In the genomic region with DNA sequence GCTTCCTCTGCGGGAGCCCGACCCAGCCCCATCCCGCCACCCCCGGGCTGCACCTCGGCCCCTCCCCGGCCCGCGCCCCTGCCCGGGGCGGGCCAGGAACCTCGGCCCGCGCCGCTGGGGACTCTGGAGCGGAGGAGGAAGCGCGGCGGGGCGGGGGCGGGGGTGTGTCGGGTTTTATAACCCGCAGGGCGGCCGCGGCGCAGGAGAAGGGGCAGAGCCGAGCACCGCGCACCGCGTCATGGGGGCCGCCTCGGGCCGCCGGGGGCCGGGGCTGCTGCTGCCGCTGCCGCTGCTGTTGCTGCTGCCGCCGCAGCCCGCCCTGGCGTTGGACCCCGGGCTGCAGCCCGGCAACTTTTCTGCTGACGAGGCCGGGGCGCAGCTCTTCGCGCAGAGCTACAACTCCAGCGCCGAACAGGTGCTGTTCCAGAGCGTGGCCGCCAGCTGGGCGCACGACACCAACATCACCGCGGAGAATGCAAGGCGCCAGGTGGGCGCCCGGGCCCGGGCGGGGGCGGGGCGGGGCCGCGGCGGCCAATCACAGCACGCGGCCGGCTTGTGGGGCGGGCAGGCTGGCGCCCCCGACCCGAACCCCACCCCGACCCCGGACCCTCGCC, we compare ENCODE assay signal across 8 cellular contexts. TPM values are rescaled to one million over a fixed set of nuclear protein-coding genes. Genes with fewer than 3 reads are reported as not detected.
A peak's percentile ranks its signal among the peaks of the same experiment; 100 is the strongest.
DNase-seq lines count a peak whose midpoint lies in the region; ATAC-seq and TF ChIP-seq lines count a peak whose summit lies in the region.

A gene (plus strand): TSS at position 205 of the 614 bp plus-strand sequence. CDS start 34 bp downstream, at position 239.

- H3K9me3 ChIP-seq in AG04450 (ENCODE audit: control insufficient read depth, insufficient read depth, low read length) (no peaks in the 10 kb centered on the region; the same call in 1 of the 2 replicates), gastroesophageal sphincter (no peaks in the 10 kb centered on the region), neuronal stem cell (replicated peaks in 1 of 2; ENCODE audit: control insufficient read depth in 2 of 2, insufficient read depth in 1 of 2, low read depth in 1 of 2, low read length in 2 of 2) (peaks cover 0 to 1% of the 10 kb centered on the region in 2 donors)

- no peak within 1 kb of the TSS for H4K91ac ChIP-seq in neuronal stem cell (ENCODE audit: low read depth, low read length, poor library complexity)

- H3K4me1 ChIP-seq in gastroesophageal sphincter (peaks cover 0 to 39% (median 21%) of the 10 kb centered on the region in 3 donors), neuronal stem cell (ENCODE audit: control insufficient read depth in 2 of 2, insufficient read depth in 1 of 2, low read depth in 1 of 2, low read length in 2 of 2) (peaks cover 6 to 9% of the 10 kb centered on the region in 2 donors)

- peak within 1 kb of the TSS; percentile 96 for H2AFZ ChIP-seq in neuronal stem cell (ENCODE audit: low read length)

- H3K4me3 ChIP-seq in AG04450 (ENCODE audit: low read depth, low read length) = peak within 1 kb of the TSS; percentile 56
- H3K4me3 ChIP-seq in gastroesophageal sphincter = peak within 1 kb of the TSS; percentile 28 to 66
- H3K4me3 ChIP-seq in neuronal stem cell (ENCODE audit: low read length in 2 of 2) = peak within 1 kb of the TSS; percentile 53 to 84

- POLR2A ChIA-PET in AG04450 (lab: Yijun Ruan, JAX) = no interaction called here

- WGBS in gastroesophageal sphincter (ENCODE audit: low coverage in 1 of 2), 2 donors = no CpG with 5 or more reads among the region's 77 CpGs
- WGBS in neuronal stem cell (ENCODE audit: extremely low coverage in 2 of 2, insufficient read length in 2 of 2, insufficient replicate concordance in 1 of 2), 2 donors = no CpG with 5 or more reads among the region's 77 CpGs

- peak within 1 kb of the TSS; percentile 83 for H3K18ac ChIP-seq in neuronal stem cell (ENCODE audit: low read length)

- CTCF ChIA-PET in AG04450 (lab: Charles Lee) = interaction anchor here (1.4 kb wide), 1 partner anchor 51 kb away, joined by 3 read pairs; no protein-coding TSS in a partner anchor

- ATAC-seq in GM19463 (IDR thresholded peaks at IDR 0.05; ENCODE audit: unreplicated experiment) (peak; percentile 65), gastroesophageal sphincter (peak; percentile 22)

- no peak within 1 kb of the TSS for H3K4ac ChIP-seq in neuronal stem cell (ENCODE audit: low read length)

- peak within 1 kb of the TSS; percentile 64 for H2BK15ac ChIP-seq in neuronal stem cell (ENCODE audit: low read length)

- no peak within 1 kb of the TSS for H2BK5ac ChIP-seq in neuronal stem cell (ENCODE audit: low read length)

- peak within 1 kb of the TSS; percentile 49 for H2BK12ac ChIP-seq in neuronal stem cell (ENCODE audit: low read length)

- H2AK5ac ChIP-seq in neuronal stem cell (ENCODE audit: low read depth, low read length) = peak within 1 kb of the TSS; percentile 81

- peak within 1 kb of the TSS; percentile 74 for H3K9ac ChIP-seq in neuronal stem cell (ENCODE audit: low read depth, low read length, poor library complexity)

- peak within 1 kb of the TSS; percentile 81 for H3K23ac ChIP-seq in neuronal stem cell (ENCODE audit: low read depth, low read length, poor library complexity)

- no peak for DNase-seq in AG04450 (ENCODE audit: low read depth, low spot score)
- DNase-seq in NCI-H526 (lab: John Stamatoyannopoulos, UW) = peak; percentile 69 to 90
- peak; percentile 15 to 27 for DNase-seq in activated T-helper 1 cell treated with anti-CD3 and anti-CD28 coated beads, Interleukin-2, amount 50 U/mL, for 16 hours (ENCODE audit: low read depth in 1 of 2, low spot score in 1 of 2)
- DNase-seq in neuronal stem cell (ENCODE audit: low spot score) = no peak
- no peak for DNase-seq in SKM-1 treated with dmso at 0.1 percent for 144 hours (lab: John Stamatoyannopoulos, UW; ENCODE audit: unreplicated experiment)
- no peak for DNase-seq in Ammon's horn (ENCODE audit: low spot score)

- peak within 1 kb of the TSS; percentile 22 for H2BK120ac ChIP-seq in neuronal stem cell (ENCODE audit: low read depth, low read length)

- no peaks in the 10 kb centered on the region for H3K36me3 ChIP-seq in gastroesophageal sphincter
- no peaks in the 10 kb centered on the region for H3K36me3 ChIP-seq in neuronal stem cell (replicated peaks in 1 of 2; ENCODE audit: control insufficient read depth in 2 of 2, insufficient read depth in 2 of 2, low read length in 2 of 2)

- H3K79me1 ChIP-seq in neuronal stem cell (ENCODE audit: low read depth, low read length) = no peaks in the 10 kb centered on the region

- H3K14ac ChIP-seq in neuronal stem cell (ENCODE audit: low read length) = peak within 1 kb of the TSS; percentile 40

- H3K27ac ChIP-seq in AG04450 (ENCODE audit: low read depth, low read length) (no peak within 1 kb of the TSS), gastroesophageal sphincter (peak within 1 kb of the TSS in 2 of 4 donors; percentile 35 to 54), neuronal stem cell (replicated peaks; ENCODE audit: low read length) (no peak within 1 kb of the TSS)

- TF ChIP-seq CTCF in AG04450 (IDR thresholded peaks at IDR 0.05; ENCODE audit: low read depth, low read length) = no peak
- TF ChIP-seq CTCF in gastroesophageal sphincter (IDR thresholded peaks at IDR 0.05) = no peak

- peaks cover 10% of the 10 kb centered on the region for H3K27me3 ChIP-seq in AG04450 (ENCODE audit: control insufficient read depth, insufficient read depth, low read length)
- peaks cover 67% of the 10 kb centered on the region for H3K27me3 ChIP-seq in gastroesophageal sphincter
- H3K27me3 ChIP-seq in neuronal stem cell (ENCODE audit: control insufficient read depth in 3 of 3, insufficient read depth in 3 of 3, low read depth in 1 of 3, low read length in 3 of 3) = peaks cover 11 to 80% (median 34%) of the 10 kb centered on the region in 3 experiments

- H4K8ac ChIP-seq in neuronal stem cell (ENCODE audit: low read depth, low read length) = peak within 1 kb of the TSS; percentile 9

- peak in 1 of 2 donors; percentile 4 for TF ChIP-seq POLR2A in gastroesophageal sphincter (IDR thresholded peaks at IDR 0.05)

- no peak for TF ChIP-seq EP300 in gastroesophageal sphincter (IDR thresholded peaks at IDR 0.05)

- peak within 1 kb of the TSS; percentile 100 for H3K4me2 ChIP-seq in neuronal stem cell (ENCODE audit: insufficient read depth, low read length, poor library complexity, severe bottlenecking)

RNA-seq across cellular contexts. Expression of the gene that starts here (rescaled TPM):
- polyA plus RNA-seq in AG04450 (2011; rRNA removed) = 0.99 and 1.1 TPM in 2 replicates
- polyA minus RNA-seq in AG04450 (2011; rRNA and poly(A)+ RNA removed) = 1.1 and 1.8 TPM in 2 replicates
- 10 to 100 TPM in 1 of 4 donors, 1 to 10 TPM in 3; 4.8 to 10.4 (median 8.2) TPM for total RNA-seq in gastroesophageal sphincter
- polyA plus RNA-seq in neuronal stem cell (2013, experiment 1 of 2) = 0.08 TPM
- polyA plus RNA-seq in neuronal stem cell (2013, experiment 2 of 2) = 0.04 TPM

Comparison
In these comparisons a context has a peak if more than half of its experiments do, and no peak if none do; other contexts are left out.
1. DNase-seq: peak in NCI-H526 (2 of 2) and activated T-helper 1 cell treated with anti-CD3 and anti-CD28 coated beads, Interleukin-2, amount 50 U/mL, for 16 hours (2 of 2); none in AG04450 (single experiment), neuronal stem cell (single experiment), SKM-1 treated with dmso at 0.1 percent for 144 hours (single experiment) and Ammon's horn (single experiment).
2. Peak in every context shown above with its lines, with median percentiles within 50 percentile points of each other: H3K4me3 ChIP-seq.